Comparison of ENCODE assay signal across 1 cellular context in genomic region chr11:128964463-128964930, GRCh38.
TF ChIP-seq lines count a peak whose summit lies in the region.

No MANE protein-coding gene starts in this region.

TF ChIP-seq in GM23338, 12 proteins besides CTCF, POLR2A, EP300 and RAD21 (continued from another document):
- no peak for TF ChIP-seq CREB1 (CRISPR knock-in tag; IDR thresholded peaks at IDR 0.05; ENCODE audit: low read depth)
- no peak for TF ChIP-seq EZH2phosphoT487 (IDR thresholded peaks at IDR 0.05; ENCODE audit: unreplicated experiment)
- TF ChIP-seq, protein P1, sequence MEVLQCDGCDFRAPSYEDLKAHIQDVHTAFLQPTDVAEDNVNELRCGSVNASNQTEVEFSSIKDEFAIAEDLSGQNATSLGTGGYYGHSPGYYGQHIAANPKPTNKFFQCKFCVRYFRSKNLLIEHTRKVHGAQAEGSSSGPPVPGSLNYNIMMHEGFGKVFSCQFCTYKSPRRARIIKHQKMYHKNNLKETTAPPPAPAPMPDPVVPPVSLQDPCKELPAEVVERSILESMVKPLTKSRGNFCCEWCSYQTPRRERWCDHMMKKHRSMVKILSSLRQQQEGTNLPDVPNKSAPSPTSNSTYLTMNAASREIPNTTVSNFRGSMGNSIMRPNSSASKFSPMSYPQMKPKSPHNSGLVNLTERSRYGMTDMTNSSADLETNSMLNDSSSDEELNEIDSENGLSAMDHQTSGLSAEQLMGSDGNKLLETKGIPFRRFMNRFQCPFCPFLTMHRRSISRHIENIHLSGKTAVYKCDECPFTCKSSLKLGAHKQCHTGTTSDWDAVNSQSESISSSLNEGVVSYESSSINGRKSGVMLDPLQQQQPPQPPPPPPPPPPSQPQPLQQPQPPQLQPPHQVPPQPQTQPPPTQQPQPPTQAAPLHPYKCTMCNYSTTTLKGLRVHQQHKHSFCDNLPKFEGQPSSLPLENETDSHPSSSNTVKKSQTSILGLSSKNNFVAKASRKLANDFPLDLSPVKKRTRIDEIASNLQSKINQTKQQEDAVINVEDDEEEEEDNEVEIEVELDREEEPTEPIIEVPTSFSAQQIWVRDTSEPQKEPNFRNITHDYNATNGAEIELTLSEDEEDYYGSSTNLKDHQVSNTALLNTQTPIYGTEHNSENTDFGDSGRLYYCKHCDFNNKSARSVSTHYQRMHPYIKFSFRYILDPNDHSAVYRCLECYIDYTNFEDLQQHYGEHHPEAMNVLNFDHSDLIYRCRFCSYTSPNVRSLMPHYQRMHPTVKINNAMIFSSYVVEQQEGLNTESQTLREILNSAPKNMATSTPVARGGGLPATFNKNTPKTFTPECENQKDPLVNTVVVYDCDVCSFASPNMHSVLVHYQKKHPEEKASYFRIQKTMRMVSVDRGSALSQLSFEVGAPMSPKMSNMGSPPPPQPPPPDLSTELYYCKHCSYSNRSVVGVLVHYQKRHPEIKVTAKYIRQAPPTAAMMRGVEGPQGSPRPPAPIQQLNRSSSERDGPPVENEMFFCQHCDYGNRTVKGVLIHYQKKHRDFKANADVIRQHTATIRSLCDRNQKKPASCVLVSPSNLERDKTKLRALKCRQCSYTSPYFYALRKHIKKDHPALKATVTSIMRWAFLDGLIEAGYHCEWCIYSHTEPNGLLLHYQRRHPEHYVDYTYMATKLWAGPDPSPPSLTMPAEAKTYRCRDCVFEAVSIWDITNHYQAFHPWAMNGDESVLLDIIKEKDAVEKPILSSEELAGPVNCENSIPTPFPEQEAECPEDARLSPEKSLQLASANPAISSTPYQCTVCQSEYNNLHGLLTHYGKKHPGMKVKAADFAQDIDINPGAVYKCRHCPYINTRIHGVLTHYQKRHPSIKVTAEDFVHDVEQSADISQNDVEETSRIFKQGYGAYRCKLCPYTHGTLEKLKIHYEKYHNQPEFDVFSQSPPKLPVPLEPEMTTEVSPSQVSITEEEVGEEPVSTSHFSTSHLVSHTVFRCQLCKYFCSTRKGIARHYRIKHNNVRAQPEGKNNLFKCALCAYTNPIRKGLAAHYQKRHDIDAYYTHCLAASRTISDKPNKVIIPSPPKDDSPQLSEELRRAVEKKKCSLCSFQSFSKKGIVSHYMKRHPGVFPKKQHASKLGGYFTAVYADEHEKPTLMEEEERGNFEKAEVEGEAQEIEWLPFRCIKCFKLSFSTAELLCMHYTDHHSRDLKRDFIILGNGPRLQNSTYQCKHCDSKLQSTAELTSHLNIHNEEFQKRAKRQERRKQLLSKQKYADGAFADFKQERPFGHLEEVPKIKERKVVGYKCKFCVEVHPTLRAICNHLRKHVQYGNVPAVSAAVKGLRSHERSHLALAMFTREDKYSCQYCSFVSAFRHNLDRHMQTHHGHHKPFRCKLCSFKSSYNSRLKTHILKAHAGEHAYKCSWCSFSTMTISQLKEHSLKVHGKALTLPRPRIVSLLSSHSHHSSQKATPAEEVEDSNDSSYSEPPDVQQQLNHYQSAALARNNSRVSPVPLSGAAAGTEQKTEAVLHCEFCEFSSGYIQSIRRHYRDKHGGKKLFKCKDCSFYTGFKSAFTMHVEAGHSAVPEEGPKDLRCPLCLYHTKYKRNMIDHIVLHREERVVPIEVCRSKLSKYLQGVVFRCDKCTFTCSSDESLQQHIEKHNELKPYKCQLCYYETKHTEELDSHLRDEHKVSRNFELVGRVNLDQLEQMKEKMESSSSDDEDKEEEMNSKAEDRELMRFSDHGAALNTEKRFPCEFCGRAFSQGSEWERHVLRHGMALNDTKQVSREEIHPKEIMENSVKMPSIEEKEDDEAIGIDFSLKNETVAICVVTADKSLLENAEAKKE (CRISPR knock-in tag; IDR thresholded peaks at IDR 0.05): no peak
- no peak for TF ChIP-seq REST (IDR thresholded peaks at IDR 0.05; ENCODE audit: unreplicated experiment)
- no peak for TF ChIP-seq ZNF114 (CRISPR knock-in tag; IDR thresholded peaks at IDR 0.05)
- no peak for TF ChIP-seq EZH2 (IDR thresholded peaks at IDR 0.05; ENCODE audit: low read depth, unreplicated experiment)
